In genomic region chr22:43377486-43377995, GRCh38 we compare ENCODE assay signal across 19 cellular contexts. TPM values are rescaled to one million over a fixed set of nuclear protein-coding genes. Genes with fewer than 3 reads are reported as not detected.
A peak's percentile ranks its signal among the peaks of the same experiment; 100 is the strongest.
DNase-seq lines count a peak whose midpoint lies in the region; ATAC-seq and TF ChIP-seq lines count a peak whose summit lies in the region.
"Had no signal": no experiment of that assay in that cellular context is flagged by ENCODE, and none has a peak within 500 bp of the region (broad histone marks: within the 10 kb centered on the region; RNA-seq: fewer than 3 reads in every experiment).

No MANE protein-coding gene starts in this region.

- no peak overlapping the region for H2BK5ac ChIP-seq in IMR-90 (ENCODE audit: low read depth, low read length, poor library complexity, severe bottlenecking)

- H3K4me3 ChIP-seq in IMR-90 (ENCODE audit: insufficient read depth, low read depth, low read length), result no peak overlapping the region
- H3K4me3 ChIP-seq in brain microvascular endothelial cell (ENCODE audit: low read depth, low read length), result no peak overlapping the region
- H3K4me3 ChIP-seq in right lobe of liver, result no peak overlapping the region
- H3K4me3 ChIP-seq in stomach smooth muscle (ENCODE audit: low read length in 2 of 2), result peak overlapping the region in 1 of 2 donors; percentile 29
- H3K4me3 ChIP-seq in OCI-LY7 (ENCODE audit: low read depth, low read length, poor library complexity, severe bottlenecking), result no peak overlapping the region

- H3K4me1 ChIP-seq in IMR-90 (ENCODE audit: control insufficient read depth, insufficient read depth, low read length) (peaks cover 2% of the 10 kb centered on the region; the same call in 1 of the 2 replicates), right lobe of liver (peaks cover 0 to 25% (median 12%) of the 10 kb centered on the region in 4 donors), stomach smooth muscle (ENCODE audit: control insufficient read depth, insufficient read depth, low read length) (peaks cover 23% of the 10 kb centered on the region), OCI-LY7 (ENCODE audit: insufficient read depth, low read length, poor library complexity, severe bottlenecking) (no peaks in the 10 kb centered on the region)

- no peak overlapping the region for H3K4ac ChIP-seq in IMR-90 (ENCODE audit: low read depth, low read length)

- no peaks in the 10 kb centered on the region for H3K9me1 ChIP-seq in IMR-90 (ENCODE audit: insufficient read depth, low read length)

- intact Hi-C loops in IMR-90 (cut with micrococcal nuclease) (no loop called here), right lobe of liver (cut with DNase I) (no loop called here), OCI-LY7 (cut with micrococcal nuclease; ENCODE audit: unreplicated experiment) (no loop called here)

- no peak overlapping the region for H4K8ac ChIP-seq in IMR-90 (ENCODE audit: low read depth in 2 of 2, low read length in 2 of 2)

- no peak overlapping the region for H2AK9ac ChIP-seq in IMR-90 (replicated peaks; ENCODE audit: low read depth, low read length, poor library complexity)

- no peak overlapping the region for H3K14ac ChIP-seq in IMR-90 (replicated peaks; ENCODE audit: low read depth, low read length)

- no peak overlapping the region for H4K5ac ChIP-seq in IMR-90 (ENCODE audit: low read depth, low read length)

- H3K9me3 ChIP-seq in IMR-90 (ENCODE audit: control insufficient read depth, insufficient read depth, low read length) (peaks cover 9% of the 10 kb centered on the region), right lobe of liver (no peaks in the 10 kb centered on the region), stomach smooth muscle (ENCODE audit: control insufficient read depth in 2 of 2, low read length in 2 of 2) (peaks cover 0 to 9% of the 10 kb centered on the region in 2 donors), OCI-LY7 (ENCODE audit: low read length) (no peaks in the 10 kb centered on the region)

- H4K91ac ChIP-seq in IMR-90 (ENCODE audit: insufficient read depth, low read depth, low read length), result no peak overlapping the region

- POLR2A ChIA-PET in IMR-90 (lab: Charles Lee; ENCODE audit: unreplicated experiment), result no interaction called here
- POLR2A ChIA-PET in OCI-LY7 (lab: Charles Lee), result interaction anchor here (0.6 to 0.7 kb wide), 3 partner anchors 18 to 152 kb away, joined by 3 read pairs; no protein-coding TSS in a partner anchor

- no peak overlapping the region for H2BK15ac ChIP-seq in IMR-90 (ENCODE audit: low read depth, low read length)

- TF ChIP-seq CTCF in IMR-90 (conservative IDR thresholded peaks at IDR 0.05; ENCODE audit: low read depth, low read length), result no peak
- no peak for TF ChIP-seq CTCF in brain microvascular endothelial cell (IDR thresholded peaks at IDR 0.05; ENCODE audit: low read depth, low read length, missing control alignments)
- TF ChIP-seq CTCF in right lobe of liver (IDR thresholded peaks at IDR 0.05), result no peak
- no peak for TF ChIP-seq CTCF in OCI-LY7 (conservative IDR thresholded peaks at IDR 0.05; ENCODE audit: low read length)

- TF ChIP-seq RAD21 in IMR-90 (IDR thresholded peaks at IDR 0.05; ENCODE audit: low read length), result no peak

- in situ Hi-C loops in IMR-90 (cut with MboI; ENCODE audit: low sequenced_read_pairs), result loop anchor here (10.0 to 25.0 kb wide), 2 partner anchors 103 to 1260 kb away; no protein-coding TSS in a partner anchor
- in situ Hi-C loops in brain microvascular endothelial cell (cut with HindIII; ENCODE audit: low pct_ligation_motif_present, low sequenced_read_pairs), result no loop called here

- WGBS in IMR-90 (ENCODE audit: extremely low coverage in 2 of 2, insufficient read length in 1 of 2), 2 experiments, result 20% methylated on average over 1 of the region's 11 CpGs; no CpG with 5 or more reads in 1 of the 2 experiments
- WGBS in right lobe of liver (ENCODE audit: insufficient coverage, low coverage, low lambda C conversion rate, missing lambda C conversion rate), result 22% methylated on average over 11 of the region's 11 CpGs

- no peaks in the 10 kb centered on the region for H3K79me1 ChIP-seq in IMR-90 (ENCODE audit: low read depth in 1 of 2, low read length in 2 of 2)

- no peak overlapping the region for H2AK5ac ChIP-seq in IMR-90 (ENCODE audit: low read depth, low read length)

- H3K9me2 ChIP-seq in OCI-LY7 (ENCODE audit: insufficient read depth, low read length), result no peaks in the 10 kb centered on the region

- no peak overlapping the region for H3K18ac ChIP-seq in IMR-90 (ENCODE audit: low read depth, low read length)

- no peak overlapping the region for H2BK20ac ChIP-seq in IMR-90 (ENCODE audit: low read depth, low read length)

- CTCF ChIA-PET in IMR-90 (lab: Yijun Ruan, JAX), result interaction anchor here (1.3 kb wide), 1 partner anchor 104 kb away, joined by 4 read pairs; no protein-coding TSS in a partner anchor
- CTCF ChIA-PET in OCI-LY7 (lab: Charles Lee; ENCODE audit: unreplicated experiment), result no interaction called here

- TF ChIP-seq POLR2A in IMR-90 (IDR thresholded peaks at IDR 0.05; ENCODE audit: low read depth, low read length) (no peak), right lobe of liver (IDR thresholded peaks at IDR 0.05) (no peak)

- BruUV-seq in IMR-90 (replicated peaks; lab: Mats Ljungman, UMichigan) (no TSS peak), OCI-LY7 (replicated peaks; lab: Mats Ljungman, UMichigan) (no TSS peak)

- H3K56ac ChIP-seq in IMR-90 (ENCODE audit: extremely low read depth, insufficient read depth, low read length), result no peak overlapping the region

- DNase-seq in IMR-90 (peak; percentile 20), brain microvascular endothelial cell (peak; percentile 6), right lobe of liver (no peak), NCI-H510A treated with DMSO at 0.1 percent for 48 hours (lab: John Stamatoyannopoulos, UW) (no peak), OCI-LY7 (ENCODE audit: low spot score) (no peak), AML-193 (lab: John Stamatoyannopoulos, UW) (no peak)
- DNase-seq: activated CD4-positive, alpha-beta T cell treated with anti-CD3 and anti-CD28 coated beads, Interleukin-2, amount 50 U/mL, for 4 hours; HCEC 1CT; kidney glomerular epithelial cell; NCI-H1694 treated with DMSO at 0.1 percent for 48 hours; NCI-H82; stimulated activated CD4-positive, alpha-beta T cell treated with anti-CD3 and anti-CD28 coated beads, Interleukin-2, amount 100 ng/mL, for 48 hours had no signal

- H3K9ac ChIP-seq in IMR-90 (ENCODE audit: low read depth, low read length) (no peak overlapping the region), stomach smooth muscle (ENCODE audit: low read length in 2 of 2) (no peak overlapping the region)

- H2BK120ac ChIP-seq in IMR-90 (ENCODE audit: low read depth, low read length), result no peak overlapping the region

- no peak overlapping the region for H3K23ac ChIP-seq in IMR-90 (ENCODE audit: low read depth, low read length)

- ATAC-seq in IMR-90 (ENCODE audit: low read depth) (no peak), right lobe of liver (peak; percentile 26 to 57 (median 51)), GM21526 (IDR thresholded peaks at IDR 0.05; ENCODE audit: low FRiP score, unreplicated experiment) (no peak)

- H3K27me3 ChIP-seq in IMR-90 (ENCODE audit: control insufficient read depth, insufficient read depth, low read length), result peaks cover 14% of the 10 kb centered on the region
- H3K27me3 ChIP-seq in brain microvascular endothelial cell (replicated peaks), result peaks cover 7% of the 10 kb centered on the region
- no peaks in the 10 kb centered on the region for H3K27me3 ChIP-seq in right lobe of liver
- no peaks in the 10 kb centered on the region for H3K27me3 ChIP-seq in stomach smooth muscle (ENCODE audit: control insufficient read depth in 1 of 2, insufficient read depth in 2 of 2, low read length in 2 of 2)

- H3K4me2 ChIP-seq in IMR-90 (ENCODE audit: low read depth, low read length) (no peak overlapping the region), OCI-LY7 (ENCODE audit: low read length) (no peak overlapping the region)

- no peak overlapping the region for H3K27ac ChIP-seq in IMR-90 (ENCODE audit: insufficient read depth, low read length)
- no peak overlapping the region for H3K27ac ChIP-seq in brain microvascular endothelial cell
- H3K27ac ChIP-seq in right lobe of liver, result peak overlapping the region; percentile 18 to 72 (median 36)
- peak overlapping the region; percentile 24 for H3K27ac ChIP-seq in stomach smooth muscle (ENCODE audit: low read length)
- no peak overlapping the region for H3K27ac ChIP-seq in OCI-LY7 (ENCODE audit: low read depth, low read length, poor library complexity, severe bottlenecking)

- H3K79me2 ChIP-seq in OCI-LY7 (ENCODE audit: insufficient read depth, low read depth, low read length), result no peaks in the 10 kb centered on the region

- H4K20me1 ChIP-seq in IMR-90 (ENCODE audit: insufficient read depth, low read length), result no peaks in the 10 kb centered on the region
- no peaks in the 10 kb centered on the region for H4K20me1 ChIP-seq in OCI-LY7 (ENCODE audit: insufficient read depth, low read length)

- H3K36me3 ChIP-seq in IMR-90 (ENCODE audit: control insufficient read depth, insufficient read depth, low read length) (no peaks in the 10 kb centered on the region), brain microvascular endothelial cell (replicated peaks) (no peaks in the 10 kb centered on the region), right lobe of liver (no peaks in the 10 kb centered on the region), stomach smooth muscle (ENCODE audit: control insufficient read depth in 2 of 2, insufficient read depth in 2 of 2, low read length in 2 of 2) (no peaks in the 10 kb centered on the region), OCI-LY7 (ENCODE audit: insufficient read depth, low read length) (no peaks in the 10 kb centered on the region)

- dilution Hi-C loops in IMR-90 (cut with HindIII; ENCODE audit: low sequenced_read_pairs, unreplicated experiment), result no loop called here

- H2AFZ ChIP-seq in IMR-90 (replicated peaks; ENCODE audit: low read length, poor library complexity), result no peak overlapping the region
- no peak overlapping the region for H2AFZ ChIP-seq in OCI-LY7 (ENCODE audit: low read length)

TF ChIP-seq in IMR-90, 13 proteins besides CTCF, POLR2A, EP300 and RAD21 (continues in another document):
- TF ChIP-seq SMC3 (IDR thresholded peaks at IDR 0.05; ENCODE audit: low read depth, low read length) (no peak), MAFK (IDR thresholded peaks at IDR 0.05; ENCODE audit: low read depth, low read length) (no peak)

RNA-seq across cellular contexts. Expression of gene MPPED1, which starts 34.3 kb away (rescaled TPM):
- total RNA-seq in IMR-90 (2012; rRNA removed) (not detected in 2 replicates), right lobe of liver (10 to 100 TPM in 4 of 6 experiments, 1 to 10 TPM in 2; 2.4 to 13.8 (median 11.3) TPM), OCI-LY7 (2022) (not detected in 2 replicates)
- not detected in 2 replicates for polyA plus RNA-seq in IMR-90 (2012; rRNA removed)
- polyA plus RNA-seq in IMR-90 (2012; cell fraction: cytosol; rRNA removed), result not detected in 2 replicates
- polyA plus RNA-seq in IMR-90 (2012; cell fraction: nucleus; rRNA removed; ENCODE audit: low replicate concordance), result not detected in 2 replicates
- not detected in 2 replicates for total RNA-seq in OCI-LY7 (2014; rRNA removed; shearing (Covaris generic))
- total RNA-seq: CD4-positive, alpha-beta T cell; G401; LHCN-M2; myocyte; T-helper 2 cell treated with Interferon-gamma antibody and Interleukin-4, amounts not matched to agents 100 ng/mL and 5 ng/mL, for 36 hours had no signal

RNA-seq across cellular contexts. Expression of gene SCUBE1, which starts 34.4 kb away (rescaled TPM):
- total RNA-seq in IMR-90 (2012; rRNA removed), result not detected in 2 replicates
- polyA plus RNA-seq in IMR-90 (2012; rRNA removed), result not detected in 2 replicates
- polyA plus RNA-seq in IMR-90 (2012; cell fraction: cytosol; rRNA removed), result not detected in 2 replicates
- polyA plus RNA-seq in IMR-90 (2012; cell fraction: nucleus; rRNA removed; ENCODE audit: low replicate concordance), result not detected in 2 replicates
- total RNA-seq in right lobe of liver, result 10 to 100 TPM in 1 of 6 experiments, 1 to 10 TPM in 4, under 1 TPM in 1; 0.73 to 11.7 (median 2.7) TPM
- not detected in 2 replicates for total RNA-seq in OCI-LY7 (2014; rRNA removed; shearing (Covaris generic))
- total RNA-seq in OCI-LY7 (2022), result not detected in 2 replicates
- total RNA-seq: CD4-positive, alpha-beta T cell; LHCN-M2; myocyte had no signal

Comparison
In these comparisons a context has a peak if more than half of its experiments do, and no peak if none do; other contexts are left out.
1. ATAC-seq: peak in right lobe of liver (4 of 4); none in IMR-90 (single experiment) and GM21526 (single experiment).
2. DNase-seq: peak in IMR-90 (single experiment) and brain microvascular endothelial cell (single experiment); none in right lobe of liver (0 of 3), NCI-H510A treated with DMSO at 0.1 percent for 48 hours (single experiment), OCI-LY7 (single experiment) and AML-193 (0 of 2).
3. H3K27ac ChIP-seq: peak in right lobe of liver (3 of 3) and stomach smooth muscle (single experiment); none in IMR-90 (single experiment), brain microvascular endothelial cell (single experiment) and OCI-LY7 (single experiment).